In genomic region chr3:50155891-50156290, GRCh38 we compare ENCODE assay signal across 8 cellular contexts. TPM values are rescaled to one million over a fixed set of nuclear protein-coding genes. Genes with fewer than 3 reads are reported as not detected.
DNase-seq lines count a peak whose midpoint lies in the region; ATAC-seq and TF ChIP-seq lines count a peak whose summit lies in the region.

No MANE protein-coding gene starts in this region.

- H3K4me3 Mint-ChIP-seq in osteocyte (ENCODE audit: unreplicated experiment): peak overlapping the region; percentile 73

- peak overlapping the region; percentile 82 for H3K9ac ChIP-seq in PC-3 (ENCODE audit: low read length)

- H3K36me3 Mint-ChIP-seq in osteocyte (ENCODE audit: unreplicated experiment): no peaks in the 10 kb centered on the region

- H3K4me1 ChIP-seq in PC-3 (ENCODE audit: insufficient read depth, low read length): peaks cover 43% of the 10 kb centered on the region

- H3K27ac ChIP-seq in C4-2B (peak overlapping the region; percentile 74), PC-3 (ENCODE audit: low read length) (no peak overlapping the region), epithelial cell of prostate (peak overlapping the region; percentile 94)

- H3K36me3 ChIP-seq in PC-3 (ENCODE audit: low read depth, low read length): no peaks in the 10 kb centered on the region

- CTCF ChIA-PET in PC-3 (lab: Charles Lee): interaction anchor here (0.9 kb wide), 1 partner anchor 10 kb away, joined by 6 read pairs; no protein-coding TSS in a partner anchor

- POLR2A ChIA-PET in PC-3 (lab: Charles Lee; ENCODE audit: unreplicated experiment): interaction anchor here (0.7 kb wide), 2 partner anchors 10 to 517 kb away, joined by 3 to 8 read pairs; no protein-coding TSS in a partner anchor

- H3K4me2 ChIP-seq in PC-3 (ENCODE audit: low read length): peak overlapping the region; percentile 98

- no peak for DNase-seq in PC-3
- no peak for DNase-seq in epithelial cell of prostate (ENCODE audit: low read depth, low spot score)
- no peak for DNase-seq in osteocyte (ENCODE audit: extremely low spot score, unreplicated experiment)
- no peak for DNase-seq in T-helper 9 cell
- no peak for DNase-seq in NCI-H128 (lab: John Stamatoyannopoulos, UW; ENCODE audit: unreplicated experiment)

- peaks cover 23% of the 10 kb centered on the region for H3K27me3 Mint-ChIP-seq in osteocyte (ENCODE audit: unreplicated experiment)

- peak overlapping the region; percentile 81 for H3K4me3 ChIP-seq in PC-3 (ENCODE audit: low read length)

- H4K20me1 ChIP-seq in PC-3 (ENCODE audit: low read length): 0 out of 2 replicates have a peak, but pooled peaks cover 10% of the 10 kb centered on the region

- H3K27ac Mint-ChIP-seq in osteocyte (ENCODE audit: unreplicated experiment): no peak overlapping the region

- TF ChIP-seq CTCF in C4-2B (conservative IDR thresholded peaks at IDR 0.05): no peak
- TF ChIP-seq CTCF in PC-3 (conservative IDR thresholded peaks at IDR 0.05; ENCODE audit: low read depth, low read length): no peak
- TF ChIP-seq CTCF in osteocyte (IDR thresholded peaks at IDR 0.05): no peak

- no peaks in the 10 kb centered on the region for H3F3A ChIP-seq in PC-3 (ENCODE audit: low read length, unreplicated experiment)

- H3K4me1 Mint-ChIP-seq in osteocyte (ENCODE audit: unreplicated experiment): peaks cover 31% of the 10 kb centered on the region

- no peaks in the 10 kb centered on the region for H3K9me3 Mint-ChIP-seq in osteocyte (ENCODE audit: unreplicated experiment)

- ATAC-seq in PC-3: no peak
- no peak for ATAC-seq in HG03280 (IDR thresholded peaks at IDR 0.05; ENCODE audit: unreplicated experiment)
- ATAC-seq in HG03378 (IDR thresholded peaks at IDR 0.05; ENCODE audit: unreplicated experiment): no peak

- no peaks in the 10 kb centered on the region for H3K9me3 ChIP-seq in PC-3 (ENCODE audit: low read length)

- no peaks in the 10 kb centered on the region for H3K27me3 ChIP-seq in PC-3 (ENCODE audit: low read length)

- no peaks in the 10 kb centered on the region for H3K9me2 ChIP-seq in PC-3 (replicated peaks; ENCODE audit: low read length)

- H3K79me2 ChIP-seq in PC-3 (ENCODE audit: low read length): peaks cover 34% of the 10 kb centered on the region

- intact Hi-C loops in PC-3 (cut with micrococcal nuclease): loop anchor here (1.0 to 5.0 kb wide), 3 partner anchors 33 to 71 kb away; no protein-coding TSS in a partner anchor

- no peak overlapping the region for H2AFZ ChIP-seq in PC-3 (ENCODE audit: low read length)

- BruUV-seq in PC-3 (replicated peaks; lab: Mats Ljungman, UMichigan): no TSS peak

RNA-seq across cellular contexts. Expression of gene SEMA3F, which starts 0.8 kb away (rescaled TPM):
- total RNA-seq in PC-3 (2014; rRNA removed): 47.3 and 50.5 TPM in 2 replicates
- total RNA-seq in osteocyte: 11.8 and 12.9 TPM in 2 replicates

RNA-seq across cellular contexts. Expression of gene GNAT1, which starts 35.5 kb away (rescaled TPM):
- 0.22 TPM in 1 of 2 replicates, not detected in the other for total RNA-seq in PC-3 (2014; rRNA removed)
- total RNA-seq in osteocyte: not detected in 2 replicates

RNA-seq across cellular contexts. Expression of gene SLC38A3, which starts 49.2 kb away (rescaled TPM):
- 0.17 and 3.3 TPM in 2 replicates for total RNA-seq in PC-3 (2014; rRNA removed)
- total RNA-seq in osteocyte: 3.9 and 4.5 TPM in 2 replicates
